9 cellular contexts compared by ENCODE assay signal in genomic region chr19:49643466-49643865, GRCh38. TPM values are rescaled to one million over a fixed set of nuclear protein-coding genes. Genes with fewer than 3 reads are reported as not detected.
DNase-seq lines count a peak whose midpoint lies in the region; ATAC-seq and TF ChIP-seq lines count a peak whose summit lies in the region.
"Had no signal": no experiment of that assay in that cellular context is flagged by ENCODE, and none has a peak within 500 bp of the region (broad histone marks: within the 10 kb centered on the region; RNA-seq: fewer than 3 reads in every experiment).

No MANE protein-coding gene starts in this region.

- peak overlapping the region; percentile 82 for H3K4me2 ChIP-seq in OCI-LY3 (ENCODE audit: low read length)
- H3K4me2 ChIP-seq in parathyroid adenoma (ENCODE audit: low read length) = no peak overlapping the region

- H3K4me3 ChIP-seq in OCI-LY3 (ENCODE audit: low read length) = peak overlapping the region; percentile 92
- H3K4me3 ChIP-seq in ectodermal cell (ENCODE audit: insufficient read depth, low read depth, low read length) = peak overlapping the region; percentile 82
- H3K4me3 ChIP-seq in parathyroid adenoma (ENCODE audit: low read depth, low read length) = peak overlapping the region; percentile 97

- ATAC-seq in HG03196 (IDR thresholded peaks at IDR 0.05; ENCODE audit: unreplicated experiment) (no peak), GM18868 (IDR thresholded peaks at IDR 0.05; ENCODE audit: unreplicated experiment) (no peak)

- TF ChIP-seq CTCF in OCI-LY3 (IDR thresholded peaks at IDR 0.05; ENCODE audit: low read depth, low read length) = no peak
- TF ChIP-seq CTCF in parathyroid adenoma (IDR thresholded peaks at IDR 0.05) = no peak

- H3K4me1 ChIP-seq in OCI-LY3 (ENCODE audit: low read length) = peaks cover 15% of the 10 kb centered on the region
- H3K4me1 ChIP-seq in ectodermal cell (ENCODE audit: control insufficient read depth, insufficient read depth, low read length) = peaks cover 17% of the 10 kb centered on the region
- peaks cover 23% of the 10 kb centered on the region for H3K4me1 ChIP-seq in parathyroid adenoma

- H3K27ac ChIP-seq in OCI-LY3 (ENCODE audit: low read length) (no peak overlapping the region), ectodermal cell (ENCODE audit: insufficient read depth, low read depth, low read length, poor library complexity, severe bottlenecking) (no peak overlapping the region), parathyroid adenoma (no peak overlapping the region)

- H3K79me2 ChIP-seq in OCI-LY3 (ENCODE audit: low read length) = peaks cover 59% of the 10 kb centered on the region
- H3K79me2 ChIP-seq in parathyroid adenoma = peaks cover 48% of the 10 kb centered on the region

- peak; percentile 45 for DNase-seq in activated CD4-positive, alpha-beta T cell treated with anti-CD3 and anti-CD28 coated beads for 48 hours
- DNase-seq in activated CD4-positive, alpha-beta T cell treated with anti-CD3 and anti-CD28 coated beads, Interleukin-2, amount 50 U/mL, for 1 hour = no peak
- no peak for DNase-seq in effector CD8-positive, alpha-beta T cell (lab: John Stamatoyannopoulos, UW)
- DNase-seq: NCI-H2107 had no signal

- peaks cover 14% of the 10 kb centered on the region for H3K36me3 ChIP-seq in OCI-LY3 (replicated peaks; ENCODE audit: low read depth, low read length)
- H3K36me3 ChIP-seq in ectodermal cell (ENCODE audit: control insufficient read depth, insufficient read depth, low read length) = peaks cover 22% of the 10 kb centered on the region
- no peaks in the 10 kb centered on the region for H3K36me3 ChIP-seq in parathyroid adenoma (ENCODE audit: control insufficient read depth, insufficient read depth, low read length)

- WGBS in ectodermal cell, 2 experiments = 93 to 94% methylated on average over 2 of the region's 2 CpGs

- H3K9me3 ChIP-seq in OCI-LY3 (ENCODE audit: insufficient read depth, low read length) (no peaks in the 10 kb centered on the region), ectodermal cell (ENCODE audit: control insufficient read depth, low read length) (no peaks in the 10 kb centered on the region), parathyroid adenoma (ENCODE audit: control insufficient read depth, low read length) (no peaks in the 10 kb centered on the region)

- H3K9ac ChIP-seq in OCI-LY3 (ENCODE audit: low read length) (peak overlapping the region; percentile 99), parathyroid adenoma (no peak overlapping the region)

- peaks cover 3% of the 10 kb centered on the region; the same call in 1 of the 2 replicates for H4K20me1 ChIP-seq in OCI-LY3 (ENCODE audit: insufficient read depth, low read length)

- peaks cover 6% of the 10 kb centered on the region for H3K27me3 ChIP-seq in OCI-LY3 (ENCODE audit: low read depth, low read length)
- H3K27me3 ChIP-seq in ectodermal cell (ENCODE audit: control insufficient read depth, insufficient read depth, low read length, poor library complexity, severe bottlenecking) = peaks cover 4% of the 10 kb centered on the region
- H3K27me3 ChIP-seq in parathyroid adenoma (ENCODE audit: control insufficient read depth, insufficient read depth, low read length) = no peaks in the 10 kb centered on the region

- no peak overlapping the region for H2AFZ ChIP-seq in OCI-LY3 (ENCODE audit: low read depth, low read length)
- no peak overlapping the region for H2AFZ ChIP-seq in parathyroid adenoma

RNA-seq across cellular contexts. Expression of gene SCAF1, which starts 1.5 kb away (rescaled TPM):
- polyA plus RNA-seq in ectodermal cell (2013, experiment 1 of 4) = 68.2 TPM
- 74.4 TPM for polyA plus RNA-seq in ectodermal cell (2013, experiment 2 of 4)
- polyA plus RNA-seq in ectodermal cell (2013, experiment 3 of 4) = 46.6 TPM
- 47.8 TPM for polyA plus RNA-seq in ectodermal cell (2013, experiment 4 of 4)

RNA-seq across cellular contexts. Expression of gene RRAS, which starts 3.5 kb away (rescaled TPM):
- polyA plus RNA-seq in ectodermal cell (2013, experiment 1 of 4) = 18.0 TPM
- polyA plus RNA-seq in ectodermal cell (2013, experiment 2 of 4) = 22.6 TPM
- 23.9 TPM for polyA plus RNA-seq in ectodermal cell (2013, experiment 3 of 4)
- 26.1 TPM for polyA plus RNA-seq in ectodermal cell (2013, experiment 4 of 4)

RNA-seq across cellular contexts. Expression of gene IRF3, which starts 22.2 kb away (rescaled TPM):
- 106 TPM for polyA plus RNA-seq in ectodermal cell (2013, experiment 1 of 4)
- polyA plus RNA-seq in ectodermal cell (2013, experiment 2 of 4) = 108 TPM
- 84.3 TPM for polyA plus RNA-seq in ectodermal cell (2013, experiment 3 of 4)
- 78.5 TPM for polyA plus RNA-seq in ectodermal cell (2013, experiment 4 of 4)

RNA-seq across cellular contexts. Expression of gene BCL2L12, which starts 22.3 kb away (rescaled TPM):
- polyA plus RNA-seq in ectodermal cell (2013, experiment 1 of 4) = 111 TPM
- polyA plus RNA-seq in ectodermal cell (2013, experiment 2 of 4) = 104 TPM
- polyA plus RNA-seq in ectodermal cell (2013, experiment 3 of 4) = 111 TPM
- polyA plus RNA-seq in ectodermal cell (2013, experiment 4 of 4) = 129 TPM

RNA-seq across cellular contexts. Expression of gene PRMT1, which starts 33.6 kb away (rescaled TPM):
- polyA plus RNA-seq in ectodermal cell (2013, experiment 1 of 4) = 541 TPM
- polyA plus RNA-seq in ectodermal cell (2013, experiment 2 of 4) = 508 TPM
- polyA plus RNA-seq in ectodermal cell (2013, experiment 3 of 4) = 488 TPM
- polyA plus RNA-seq in ectodermal cell (2013, experiment 4 of 4) = 532 TPM
